ENCODE assay signal across 21 cellular contexts in genomic region chr16:89541792-89542191, GRCh38. TPM values are rescaled to one million over a fixed set of nuclear protein-coding genes. Genes with fewer than 3 reads are reported as not detected.
A peak's percentile ranks its signal among the peaks of the same experiment; 100 is the strongest.
DNase-seq lines count a peak whose midpoint lies in the region; ATAC-seq and TF ChIP-seq lines count a peak whose summit lies in the region.
"Had no signal": no experiment of that assay in that cellular context is flagged by ENCODE, and none has a peak within 500 bp of the region (broad histone marks: within the 10 kb centered on the region; RNA-seq: fewer than 3 reads in every experiment).

No MANE protein-coding gene starts in this region.

- H4K91ac ChIP-seq in H9 (ENCODE audit: insufficient read length, low read depth, low read length) = no peak overlapping the region

- H3K36me3 ChIP-seq in mammary epithelial cell (ENCODE audit: insufficient read depth, low read length) (peaks cover 14% of the 10 kb centered on the region), PC-9 (ENCODE audit: low read depth) (0 out of 2 replicates have a peak, but pooled peaks cover 3% of the 10 kb centered on the region)

- no peaks in the 10 kb centered on the region for H3K4me1 ChIP-seq in mammary epithelial cell (ENCODE audit: insufficient read depth, low read length)
- no peaks in the 10 kb centered on the region for H3K4me1 ChIP-seq in H9 (ENCODE audit: insufficient read depth, low read length)
- no peaks in the 10 kb centered on the region for H3K4me1 ChIP-seq in PC-9 (replicated peaks; ENCODE audit: insufficient read depth)

- in situ Hi-C loops in mammary epithelial cell (cut with MboI; ENCODE audit: low sequenced_read_pairs in 2 of 2) = no loop called here

- H4K20me1 ChIP-seq in mammary epithelial cell (ENCODE audit: insufficient read depth, low read length) (no peaks in the 10 kb centered on the region), H9 (ENCODE audit: control insufficient read depth, insufficient read depth, insufficient read length) (no peaks in the 10 kb centered on the region), PC-9 (ENCODE audit: insufficient read depth) (no peaks in the 10 kb centered on the region)

- no peaks in the 10 kb centered on the region for H3K23me2 ChIP-seq in H9 (ENCODE audit: insufficient read length, low read depth, low read length, poor library complexity, severe bottlenecking)

- no peak overlapping the region for H2BK120ac ChIP-seq in H9 (ENCODE audit: low read depth, low read length, poor library complexity, severe bottlenecking)

- H3K4me3 ChIP-seq in mammary epithelial cell (replicated peaks in 1 of 3; ENCODE audit: insufficient read depth in 1 of 3, low read depth in 2 of 3, low read length in 3 of 3) (no peak overlapping the region), PC-9 (no peak overlapping the region)
- H3K4me3 ChIP-seq: GM12878 had no signal

- no peak overlapping the region for H4K8ac ChIP-seq in H9 (replicated peaks; ENCODE audit: insufficient read length, low read depth, low read length)

- no peak overlapping the region for H3K23ac ChIP-seq in H9 (ENCODE audit: insufficient read length, low read depth, low read length)

- POLR2A ChIA-PET in MCF 10A (lab: Yijun Ruan, JAX) (no interaction called here), PC-9 (lab: Charles Lee; ENCODE audit: unreplicated experiment) (no interaction called here)

- dilution Hi-C loops in mammary epithelial cell (cut with HindIII; ENCODE audit: low sequenced_read_pairs) = no loop called here

- no peak overlapping the region for H3K4ac ChIP-seq in H9 (ENCODE audit: low read depth, low read length)

- no peak overlapping the region for H2AFZ ChIP-seq in mammary epithelial cell (ENCODE audit: low read depth, low read length)
- no peak overlapping the region for H2AFZ ChIP-seq in H9 (ENCODE audit: low read length)
- H2AFZ ChIP-seq in PC-9 = no peak overlapping the region

- H3K79me2 ChIP-seq in mammary epithelial cell (ENCODE audit: insufficient read depth, low read length) (peaks cover 21% of the 10 kb centered on the region), H9 (ENCODE audit: insufficient read depth, low read length) (no peaks in the 10 kb centered on the region), PC-9 (ENCODE audit: low read depth) (no peaks in the 10 kb centered on the region)

- BruUV-seq in MCF 10A (replicated peaks; lab: Mats Ljungman, UMichigan) (no TSS peak), mammary epithelial cell (replicated peaks; lab: Mats Ljungman, UMichigan) (no TSS peak), PC-9 (replicated peaks; lab: Mats Ljungman, UMichigan) (no TSS peak)

- peak; percentile 11 for ATAC-seq in left ventricle myocardium superior
- ATAC-seq in HG02852 (IDR thresholded peaks at IDR 0.05; ENCODE audit: unreplicated experiment) = no peak
- ATAC-seq: CD8-positive, alpha-beta T cell; GM12878 had no signal

- 97% methylated on average over 12 of the region's 21 CpGs for WGBS in mammary epithelial cell (ENCODE audit: low coverage, missing lambda C conversion rate)
- WGBS in H9 (ENCODE audit: extremely low coverage, insufficient read length, low lambda C conversion rate) = no CpG with 5 or more reads among the region's 21 CpGs

- H3K27ac Mint-ChIP-seq in MCF 10A (ENCODE audit: low read depth, unreplicated experiment) (peak overlapping the region; percentile 50), H9 (peak overlapping the region in 2 of 3 experiments; percentile 11 to 47; a peak in 1 of 7 replicates)
- H3K27ac Mint-ChIP-seq: CD8-positive, alpha-beta T cell had no signal

- H3K9ac ChIP-seq in mammary epithelial cell (ENCODE audit: insufficient read depth, low read length) = no peak overlapping the region
- no peak overlapping the region for H3K9ac ChIP-seq in H9 (ENCODE audit: extremely low read depth, insufficient read length, low read length)
- H3K9ac ChIP-seq: KMS-11, SK-N-SH had no signal

- H3K56ac ChIP-seq in H9 (ENCODE audit: insufficient read length, low read depth, low read length) = no peak overlapping the region

- no peaks in the 10 kb centered on the region for H3K27me3 Mint-ChIP-seq in MCF 10A (ENCODE audit: insufficient read depth, unreplicated experiment)
- no peaks in the 10 kb centered on the region for H3K27me3 Mint-ChIP-seq in H9 (ENCODE audit: low read depth)

- no peak overlapping the region for H3K4me3 Mint-ChIP-seq in MCF 10A (ENCODE audit: unreplicated experiment)
- H3K4me3 Mint-ChIP-seq in H9 = no peak overlapping the region
- H3K4me3 Mint-ChIP-seq: CD8-positive, alpha-beta T cell had no signal

- DNase-seq in MCF 10A (ENCODE audit: unreplicated experiment) (no peak), mammary epithelial cell (no peak), H9 (no peak), left ventricle myocardium superior (no peak), PC-9 (no peak)
- DNase-seq: 8988T; C1 segment of cervical spinal cord; CD8-positive, alpha-beta T cell; DND-41; MV-4-11; NCI-H1694; NCI-H2081; NCI-H2171; NCI-H526; OCI-M1; SHP77 treated with DMSO at 0.1 percent for 48 hours; SK-N-SH had no signal

- H3K9me3 ChIP-seq in mammary epithelial cell (replicated peaks; ENCODE audit: insufficient read depth, low read length) (no peaks in the 10 kb centered on the region), H9 (ENCODE audit: control insufficient read depth, low read depth, low read length) (no peaks in the 10 kb centered on the region), PC-9 (ENCODE audit: insufficient read depth, low read depth) (no peaks in the 10 kb centered on the region)
- H3K9me3 ChIP-seq: SK-N-SH had no signal

- no peak overlapping the region for H2AK5ac ChIP-seq in H9 (ENCODE audit: insufficient read length, low read length)

- H3K9me3 Mint-ChIP-seq in MCF 10A (ENCODE audit: unreplicated experiment) (no peaks in the 10 kb centered on the region), H9 (no peaks in the 10 kb centered on the region)
- H3K9me3 Mint-ChIP-seq: CD8-positive, alpha-beta T cell had no signal

- no peak overlapping the region for H3K18ac ChIP-seq in H9 (ENCODE audit: insufficient read length, low read depth, low read length)

- H3F3A ChIP-seq in PC-9 (ENCODE audit: insufficient read depth, low read depth) = no peaks in the 10 kb centered on the region

- CTCF ChIA-PET in MCF 10A (lab: Yijun Ruan, JAX) (interaction anchor here (0.7 kb wide), 1 partner anchor 380 kb away, joined by 5 read pairs; no protein-coding TSS in a partner anchor), mammary epithelial cell (lab: Charles Lee; ENCODE audit: low non-redundant PET) (no interaction called here), PC-9 (lab: Charles Lee) (no interaction called here)

- no peak overlapping the region for H3K4me2 ChIP-seq in mammary epithelial cell (ENCODE audit: insufficient read depth, low read depth, low read length)
- no peak overlapping the region for H3K4me2 ChIP-seq in H9 (ENCODE audit: insufficient read depth, insufficient read length, low read length)
- H3K4me2 ChIP-seq in PC-9 = no peak overlapping the region
- H3K4me2 ChIP-seq: KMS-11, SK-N-SH had no signal

- H3T11ph ChIP-seq in H9 (ENCODE audit: low read length) = no peak overlapping the region

- H3K27me3 ChIP-seq in mammary epithelial cell (ENCODE audit: insufficient read depth, low read length) (no peaks in the 10 kb centered on the region), H9 (ENCODE audit: insufficient read depth, low read length) (no peaks in the 10 kb centered on the region), PC-9 (ENCODE audit: insufficient read depth, low read depth) (no peaks in the 10 kb centered on the region)

- no peak overlapping the region for H2BK20ac ChIP-seq in H9 (ENCODE audit: low read depth, low read length, poor library complexity, severe bottlenecking)

- no peak for TF ChIP-seq CTCF in MCF 10A (IDR thresholded peaks at IDR 0.05; ENCODE audit: unreplicated experiment)
- no peak for TF ChIP-seq CTCF in mammary epithelial cell (conservative IDR thresholded peaks at IDR 0.05 in 1 of 2, IDR thresholded peaks at IDR 0.05 in 1 of 2; ENCODE audit: extremely low read depth in 1 of 2, insufficient read depth in 1 of 2, low read depth in 1 of 2, low read length in 2 of 2)
- no peak for TF ChIP-seq CTCF in H9 (conservative IDR thresholded peaks at IDR 0.05)
- no peak for TF ChIP-seq CTCF in PC-9 (conservative IDR thresholded peaks at IDR 0.05)

- H3K27ac ChIP-seq in mammary epithelial cell (ENCODE audit: insufficient read depth, low read depth, low read length) = no peak overlapping the region
- no peak overlapping the region for H3K27ac ChIP-seq in H9 (ENCODE audit: insufficient read length, low read depth, low read length)
- no peak overlapping the region for H3K27ac ChIP-seq in PC-9
- H3K27ac ChIP-seq: HL-60, KMS-11 had no signal

- intact Hi-C loops in MCF 10A (cut with micrococcal nuclease) (no loop called here), mammary epithelial cell (cut with micrococcal nuclease) (no loop called here), left ventricle myocardium superior (cut with micrococcal nuclease) (no loop called here), PC-9 (cut with micrococcal nuclease; ENCODE audit: unreplicated experiment) (no loop called here)

- H3K9me2 ChIP-seq in PC-9 (ENCODE audit: insufficient read depth) = no peaks in the 10 kb centered on the region
- H3K9me2 ChIP-seq: SK-N-SH had no signal

- H2BK12ac ChIP-seq in H9 (ENCODE audit: insufficient read length, low read depth, low read length) = no peak overlapping the region

- H3K79me1 ChIP-seq in H9 (ENCODE audit: insufficient read depth, low read depth, low read length, poor library complexity, severe bottlenecking) = no peaks in the 10 kb centered on the region

- H3K36me3 Mint-ChIP-seq in MCF 10A (ENCODE audit: insufficient read depth, unreplicated experiment) (peaks cover 27% of the 10 kb centered on the region), H9 (ENCODE audit: insufficient read depth in 1 of 3, low read depth in 3 of 3) (peaks cover 10 to 60% (median 47%) of the 10 kb centered on the region in 3 experiments; a peak in 5 of 7 replicates)

- no peak overlapping the region for H2BK5ac ChIP-seq in H9 (ENCODE audit: insufficient read length, low read length)

- H3K14ac ChIP-seq in H9 (ENCODE audit: insufficient read depth, low read length) = no peak overlapping the region

- no peak overlapping the region for H4K5ac ChIP-seq in H9 (ENCODE audit: insufficient read length, low read depth, low read length)

- H2BK15ac ChIP-seq in H9 (ENCODE audit: low read depth, low read length) = no peak overlapping the region

- H3K4me1 Mint-ChIP-seq in MCF 10A (ENCODE audit: insufficient read depth, unreplicated experiment) (no peaks in the 10 kb centered on the region), H9 (no peaks in the 10 kb centered on the region)

RNA-seq across cellular contexts. Expression of gene RPL13, which starts 18.7 kb away (rescaled TPM):
- 3,133 and 3,148 TPM in 2 replicates for total RNA-seq in MCF 10A (2022)
- 1,000 to 10,000 TPM; 1,876 to 2,450 TPM for total RNA-seq in mammary epithelial cell
- 2,937 TPM for polyA plus RNA-seq in mammary epithelial cell
- polyA minus RNA-seq in mammary epithelial cell = 730 TPM
- total RNA-seq in H9 (2021) = 2,157 and 2,259 TPM in 2 replicates
- 1,029 TPM for total RNA-seq in left ventricle myocardium superior
- total RNA-seq in PC-9 (2021) = 2,045 and 3,124 TPM in 2 replicates

RNA-seq across cellular contexts. Expression of gene SPG7, which starts 33.6 kb away (rescaled TPM):
- 82.4 and 92.3 TPM in 2 replicates for total RNA-seq in MCF 10A (2022)
- total RNA-seq in mammary epithelial cell = 100 to 1,000 TPM in 1 of 2 donors, 10 to 100 TPM in 1; 91.9 to 102 TPM
- 49.6 TPM for polyA plus RNA-seq in mammary epithelial cell
- polyA minus RNA-seq in mammary epithelial cell = 86.2 TPM
- 110 and 119 TPM in 2 replicates for total RNA-seq in H9 (2021)
- total RNA-seq in left ventricle myocardium superior = 108 TPM
- 160 and 198 TPM in 2 replicates for total RNA-seq in PC-9 (2021)

RNA-seq across cellular contexts. Expression of gene CPNE7, which starts 33.8 kb away (rescaled TPM):
- total RNA-seq in MCF 10A (2022) (86.8 and 92.4 TPM in 2 replicates), mammary epithelial cell (1 to 10 TPM in 1 of 2 donors, not detected in 1; 2.1 TPM), H9 (2021) (22.5 and 23.4 TPM in 2 replicates), left ventricle myocardium superior (not detected), PC-9 (2021) (19.5 and 27.8 TPM in 2 replicates)
- polyA plus RNA-seq in mammary epithelial cell = 1.2 TPM
- 18.1 TPM for polyA minus RNA-seq in mammary epithelial cell

RNA-seq across cellular contexts. Expression of gene ANKRD11, which starts 51.4 kb away (rescaled TPM):
- total RNA-seq in MCF 10A (2022) (218 and 237 TPM in 2 replicates), mammary epithelial cell (100 to 1,000 TPM in 1 of 2 donors, 10 to 100 TPM in 1; 97.4 to 224 TPM), H9 (2021) (178 and 181 TPM in 2 replicates), left ventricle myocardium superior (75.2 TPM), PC-9 (2021) (206 and 220 TPM in 2 replicates)
- 48.1 TPM for polyA plus RNA-seq in mammary epithelial cell
- 113 TPM for polyA minus RNA-seq in mammary epithelial cell
